10 cellular contexts compared by ENCODE assay signal in the genomic region with DNA sequence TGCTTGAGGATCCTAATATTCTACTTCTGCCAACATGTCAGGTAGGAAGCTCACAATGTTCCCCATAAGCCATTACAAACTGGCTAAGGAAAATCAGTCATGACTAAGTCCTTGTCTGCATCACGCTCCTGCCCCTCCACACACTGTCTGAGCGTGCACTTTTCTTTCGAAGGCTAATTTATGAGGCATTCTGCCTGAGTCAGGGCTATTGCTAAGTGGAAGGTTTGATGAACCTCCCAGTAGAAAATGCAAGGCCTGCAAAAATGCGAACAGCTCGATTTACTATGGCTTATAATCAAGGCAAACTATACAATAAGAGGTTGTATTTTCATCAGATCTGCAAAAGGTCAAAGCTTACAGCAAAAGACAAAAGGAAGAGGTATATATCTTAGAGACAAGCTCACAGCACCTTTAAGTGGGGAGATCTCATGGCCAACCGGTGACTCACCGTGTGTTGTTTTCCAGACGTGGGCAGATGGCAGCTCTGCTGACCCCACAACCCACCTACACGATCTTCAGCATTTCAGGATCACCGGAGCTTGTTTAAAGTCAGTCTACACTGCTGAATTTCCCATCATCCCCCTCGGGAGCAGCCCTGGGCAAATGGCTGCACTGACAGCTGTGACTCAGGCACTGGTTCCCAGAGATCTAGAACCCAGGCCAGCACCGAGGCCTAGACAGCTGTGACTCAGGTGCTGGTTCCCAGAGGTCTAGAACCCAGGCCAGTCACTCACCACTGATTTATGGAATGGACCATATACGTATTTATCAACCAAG. TPM values are rescaled to one million over a fixed set of nuclear protein-coding genes. Genes with fewer than 3 reads are reported as not detected.
DNase-seq lines count a peak whose midpoint lies in the region; FAIRE-seq lines count a peak whose summit lies in the region.
"Had no signal": no experiment of that assay in that cellular context is flagged by ENCODE, and none has a peak within 500 bp of the region (broad histone marks: within the 10 kb centered on the region; RNA-seq: fewer than 3 reads in every experiment).

No MANE protein-coding gene starts in this region.

- 15% methylated on average over 13 of the region's 13 CpGs for WGBS in GM23248 (ENCODE audit: low coverage in 1 of 2, low lambda C conversion rate in 2 of 2, missing lambda C conversion rate in 2 of 2), 2 experiments

- peak overlapping the region; percentile 4 for H3K4me2 ChIP-seq in GM23248 (ENCODE audit: unreplicated experiment)

- H3K4me3 ChIP-seq in GM23248 (no peak overlapping the region), skeletal muscle cell (ENCODE audit: low read depth, low read length) (no peak overlapping the region)

- peak; percentile 93 for DNase-seq in GM23248
- peak; percentile 78 for DNase-seq in RCC 7860 (ENCODE audit: low spot score)
- DNase-seq in fibroblast of peridontal ligament (ENCODE audit: extremely low read depth) = peak; percentile 67
- DNase-seq in skeletal muscle cell (ENCODE audit: low read depth) = peak; percentile 47
- DNase-seq in T-helper 2 cell treated with Interferon-gamma antibody and Interleukin-4, amounts not matched to agents 5 μg/mL and 100 μg/mL, for 36 hours (ENCODE audit: low spot score) = no peak
- DNase-seq in NCI-H2171 treated with DMSO at 0.1 percent for 48 hours (lab: John Stamatoyannopoulos, UW) = no peak
- no peak for DNase-seq in NAMALWA (ENCODE audit: low spot score)
- DNase-seq: substantia nigra, T-cell had no signal

- H3K36me3 Mint-ChIP-seq in T-helper 2 cell treated with Interferon-gamma antibody and Interleukin-4, amounts not matched to agents 5 μg/mL and 100 μg/mL, for 36 hours (ENCODE audit: low read depth) = peaks cover 51% of the 10 kb centered on the region

- H3K27ac ChIP-seq in GM23248 = peak overlapping the region; percentile 78

- H3K27ac Mint-ChIP-seq in T-helper 2 cell treated with Interferon-gamma antibody and Interleukin-4, amounts not matched to agents 5 μg/mL and 100 μg/mL, for 36 hours = no peak overlapping the region

- peaks cover 41% of the 10 kb centered on the region for H3F3A ChIP-seq in GM23248 (ENCODE audit: insufficient read depth)

- no peak overlapping the region for H3K4me3 Mint-ChIP-seq in T-helper 2 cell treated with Interferon-gamma antibody and Interleukin-4, amounts not matched to agents 5 μg/mL and 100 μg/mL, for 36 hours
- H3K4me3 Mint-ChIP-seq: IgD-negative memory B cell, T-cell had no signal

- in situ Hi-C loops in GM23248 (cut with MboI) = no loop called here

- H3K4me1 Mint-ChIP-seq in T-helper 2 cell treated with Interferon-gamma antibody and Interleukin-4, amounts not matched to agents 5 μg/mL and 100 μg/mL, for 36 hours (ENCODE audit: low read depth) = peaks cover 16% of the 10 kb centered on the region
- H3K4me1 Mint-ChIP-seq: IgD-negative memory B cell had no signal

- H2AFZ ChIP-seq in GM23248 = no peak overlapping the region

- H3K27me3 Mint-ChIP-seq in T-helper 2 cell treated with Interferon-gamma antibody and Interleukin-4, amounts not matched to agents 5 μg/mL and 100 μg/mL, for 36 hours (ENCODE audit: low read depth) = no peaks in the 10 kb centered on the region
- H3K27me3 Mint-ChIP-seq: IgD-negative memory B cell, T-cell had no signal

- H3K79me2 ChIP-seq in GM23248 (ENCODE audit: insufficient read depth) = peaks cover 43% of the 10 kb centered on the region

- H4K20me1 ChIP-seq in GM23248 (ENCODE audit: insufficient read depth) = peaks cover 3% of the 10 kb centered on the region; the same call in 1 of the 2 replicates

- H3K9me3 Mint-ChIP-seq in T-helper 2 cell treated with Interferon-gamma antibody and Interleukin-4, amounts not matched to agents 5 μg/mL and 100 μg/mL, for 36 hours = peaks cover 16% of the 10 kb centered on the region

- peak overlapping the region; percentile 15; the same call in 1 of the 2 replicates for H3K9ac ChIP-seq in GM23248

- no peaks in the 10 kb centered on the region for H3K9me2 ChIP-seq in GM23248 (ENCODE audit: insufficient read depth)

- H3K36me3 ChIP-seq in GM23248 (ENCODE audit: low read depth) = peaks cover 8% of the 10 kb centered on the region; the same call in 1 of the 2 replicates

- H3K27me3 ChIP-seq in GM23248 (replicated peaks; ENCODE audit: insufficient read depth) = no peaks in the 10 kb centered on the region

- FAIRE-seq in RCC 7860 (lab: Jason Lieb, UNC) = peak; percentile 66

- peaks cover 10% of the 10 kb centered on the region for H3K4me1 ChIP-seq in GM23248 (ENCODE audit: insufficient read depth)

- no peaks in the 10 kb centered on the region for H3K9me3 ChIP-seq in GM23248 (ENCODE audit: low read depth)

RNA-seq across cellular contexts. Expression of a gene that starts 26.1 kb away (rescaled TPM):
- 45.6 and 57.5 TPM in 2 replicates for total RNA-seq in GM23248 (2014; rRNA removed; shearing (Covaris generic))
- 62.0 and 62.7 TPM in 2 replicates for polyA plus RNA-seq in GM23248 (2016; fragmentation: Nextera tagmentation; extraction: Ambion mirVana)

Comparison
In these comparisons a context has a peak if more than half of its experiments do, and no peak if none do; other contexts are left out.
1. DNase-seq: peak in GM23248 (single experiment), RCC 7860 (single experiment), fibroblast of peridontal ligament (single experiment) and skeletal muscle cell (single experiment); none in T-helper 2 cell treated with Interferon-gamma antibody and Interleukin-4, amounts not matched to agents 5 μg/mL and 100 μg/mL, for 36 hours (single experiment), NCI-H2171 treated with DMSO at 0.1 percent for 48 hours (single experiment) and NAMALWA (single experiment).